16 cellular contexts compared by ENCODE assay signal in genomic region chr3:56590814-56591213, GRCh38. TPM values are rescaled to one million over a fixed set of nuclear protein-coding genes. Genes with fewer than 3 reads are reported as not detected.
DNase-seq lines count a peak whose midpoint lies in the region; ATAC-seq and TF ChIP-seq lines count a peak whose summit lies in the region.
"Had no signal": no experiment of that assay in that cellular context is flagged by ENCODE, and none has a peak within 500 bp of the region (broad histone marks: within the 10 kb centered on the region; RNA-seq: fewer than 3 reads in every experiment).

No MANE protein-coding gene starts in this region.

- intact Hi-C loops in dorsolateral prefrontal cortex (cut with DNase I) = no loop called here

- peak overlapping the region in 1 of 10 donors; percentile 2 for H3K4me3 Mint-ChIP-seq in naive thymus-derived CD8-positive, alpha-beta T cell
- H3K4me3 Mint-ChIP-seq: activated CD4-positive, alpha-beta T cell treated with anti-CD3 and anti-CD28 coated beads, Interleukin-2, amount 10 ng/mL, durations not matched to agents 24 days and 14 days had no signal

- H3K27ac Mint-ChIP-seq in naive thymus-derived CD8-positive, alpha-beta T cell = peak overlapping the region; percentile 49 to 97 (median 85)
- H3K27ac Mint-ChIP-seq: activated CD4-positive, alpha-beta T cell treated with anti-CD3 and anti-CD28 coated beads, Interleukin-2, amount 10 ng/mL, durations not matched to agents 24 days and 14 days had no signal

- POLR2A ChIA-PET in naive thymus-derived CD8-positive, alpha-beta T cell (lab: Charles Lee) = no interaction called here

- H3K36me3 Mint-ChIP-seq in naive thymus-derived CD8-positive, alpha-beta T cell = peaks cover 7 to 26% (median 7%) of the 10 kb centered on the region in 3 donors

- H3K4me1 Mint-ChIP-seq in naive thymus-derived CD8-positive, alpha-beta T cell = peaks cover 20 to 55% (median 51%) of the 10 kb centered on the region in 4 donors
- H3K4me1 Mint-ChIP-seq: naive B cell had no signal

- peaks cover 2% of the 10 kb centered on the region; the same call in 1 of the 2 replicates for H3K9me3 ChIP-seq in NT2/D1 (ENCODE audit: insufficient read depth, low read length)
- H3K9me3 ChIP-seq: esophagus squamous epithelium, stomach had no signal

- H3K27me3 Mint-ChIP-seq in naive thymus-derived CD8-positive, alpha-beta T cell = no peaks in the 10 kb centered on the region
- H3K27me3 Mint-ChIP-seq: activated CD4-positive, alpha-beta T cell treated with anti-CD3 and anti-CD28 coated beads, Interleukin-2, amount 10 ng/mL, durations not matched to agents 24 days and 14 days; naive B cell had no signal

- no peak for TF ChIP-seq CTCF in dorsolateral prefrontal cortex (IDR thresholded peaks at IDR 0.05 in 54 of 56, conservative IDR thresholded peaks at IDR 0.05 in 2 of 56; ENCODE audit: low read depth in 1 of 56, partially characterized antibody in 56 of 56)

- H3K4me3 ChIP-seq in NT2/D1 (ENCODE audit: insufficient read length, low read depth) (no peak overlapping the region), dorsolateral prefrontal cortex (no peak overlapping the region)
- H3K4me3 ChIP-seq: esophagus squamous epithelium, stomach had no signal

- H3K27ac ChIP-seq in epithelial cell of prostate = peak overlapping the region; percentile 43
- peak overlapping the region in 1 of 59 donors; percentile 5 for H3K27ac ChIP-seq in dorsolateral prefrontal cortex
- H3K27ac ChIP-seq: esophagus squamous epithelium, stomach had no signal

- no peak for ATAC-seq in naive thymus-derived CD8-positive, alpha-beta T cell
- no peak for ATAC-seq in GM21447 (IDR thresholded peaks at IDR 0.05; ENCODE audit: unreplicated experiment)

- H3K9me3 Mint-ChIP-seq in naive thymus-derived CD8-positive, alpha-beta T cell = peaks cover 0 to 1% (median 0%) of the 10 kb centered on the region in 9 donors
- H3K9me3 Mint-ChIP-seq: activated CD4-positive, alpha-beta T cell treated with anti-CD3 and anti-CD28 coated beads, Interleukin-2, amount 10 ng/mL, durations not matched to agents 24 days and 14 days; naive B cell had no signal

- H3K27me3 ChIP-seq in NT2/D1 (ENCODE audit: insufficient read depth, insufficient read length) (no peaks in the 10 kb centered on the region), dorsolateral prefrontal cortex (no peaks in the 10 kb centered on the region)
- H3K27me3 ChIP-seq: esophagus squamous epithelium, stomach had no signal

- H3K9ac ChIP-seq in NT2/D1 (ENCODE audit: insufficient read length, low read depth) = no peak overlapping the region

- peaks cover 36% of the 10 kb centered on the region for H3K36me3 ChIP-seq in NT2/D1 (ENCODE audit: insufficient read depth, insufficient read length, low read length)

- DNase-seq in EL = peak; percentile 2
- peak; percentile 11 for DNase-seq in NT2/D1 (ENCODE audit: low read depth, low spot score)
- DNase-seq in epithelial cell of prostate (ENCODE audit: low read depth, low spot score) = peak; percentile 27
- DNase-seq in naive thymus-derived CD8-positive, alpha-beta T cell = no peak
- DNase-seq in dorsolateral prefrontal cortex = no peak
- no peak for DNase-seq in activated gamma-delta T cell treated with Interleukin-2 at 50 U/mL for 16 hours
- no peak for DNase-seq in NCI-H526 treated with DMSO at 0.1 percent for 48 hours (lab: John Stamatoyannopoulos, UW)
- DNase-seq: activated CD4-positive, alpha-beta T cell treated with anti-CD3 and anti-CD28 coated beads, Interleukin-2, amount 10 ng/mL, durations not matched to agents 24 days and 14 days; activated naive CD4-positive, alpha-beta T cell; esophagus squamous epithelium; naive B cell; NCI-H1417 treated with DMSO at 0.1 percent for 48 hours; NCI-H510A treated with DMSO at 0.1 percent for 48 hours; RPMI8226; stomach had no signal

- H3K4me1 ChIP-seq in NT2/D1 (ENCODE audit: insufficient read depth, insufficient read length) = no peaks in the 10 kb centered on the region
- H3K4me1 ChIP-seq: esophagus squamous epithelium had no signal

RNA-seq across cellular contexts. Expression of gene CCDC66, which starts 33.8 kb away (rescaled TPM):
- total RNA-seq in naive thymus-derived CD8-positive, alpha-beta T cell = 100 to 1,000 TPM; 114 to 118 TPM
- polyA plus RNA-seq in naive thymus-derived CD8-positive, alpha-beta T cell = 10 to 100 TPM; 16.8 to 28.9 (median 20.9) TPM
- 10 to 100 TPM; 35.3 to 94.7 (median 60.8) TPM for total RNA-seq in dorsolateral prefrontal cortex

Comparison
In these comparisons a context has a peak if more than half of its experiments do, and no peak if none do; other contexts are left out.
1. DNase-seq: peak in EL (single experiment), NT2/D1 (single experiment) and epithelial cell of prostate (single experiment); none in naive thymus-derived CD8-positive, alpha-beta T cell (0 of 10), dorsolateral prefrontal cortex (0 of 10), activated gamma-delta T cell treated with Interleukin-2 at 50 U/mL for 16 hours (single experiment) and NCI-H526 treated with DMSO at 0.1 percent for 48 hours (single experiment).